In genomic region chr9:138042640-138043039, GRCh38 we compare ENCODE assay signal across 26 cellular contexts.
"Had no signal": no experiment of that assay in that cellular context is flagged by ENCODE, and none has a peak within 500 bp of the region (broad histone marks: within the 10 kb centered on the region; RNA-seq: fewer than 3 reads in every experiment).

No MANE protein-coding gene starts in this region.

- H3K27ac Mint-ChIP-seq: dendritic cell treated with granulocyte-macrophage colony-stimulating factor and Interleukin-4, amounts not matched to agents 40 ng/mL and 50 ng/mL, for 4 days; immature natural killer cell; mesothelial cell of epicardium; naive thymus-derived CD8-positive, alpha-beta T cell; T-cell had no signal

- H3K36me3 ChIP-seq: cardiac muscle cell, left ventricle myocardium inferior, ovary, right atrium auricular region, thyroid gland had no signal

- H3K9me3 Mint-ChIP-seq: dendritic cell treated with granulocyte-macrophage colony-stimulating factor and Interleukin-4, amounts not matched to agents 40 ng/mL and 50 ng/mL, for 4 days; mesothelial cell of epicardium; naive thymus-derived CD8-positive, alpha-beta T cell; T-cell had no signal

- H3K36me3 Mint-ChIP-seq: immature natural killer cell; mesothelial cell of epicardium; naive thymus-derived CD8-positive, alpha-beta T cell; T-cell had no signal

- H3K27ac ChIP-seq: body of pancreas, cardiac muscle cell, left ventricle myocardium inferior, ovary, psoas muscle, right atrium auricular region, thyroid gland, WERI-Rb-1 had no signal

- H3K9me3 ChIP-seq: body of pancreas, left ventricle myocardium inferior, ovary, psoas muscle, right atrium auricular region, thyroid gland had no signal

- H3K4me1 ChIP-seq: body of pancreas, psoas muscle, right atrium auricular region, thyroid gland had no signal

- DNase-seq: activated CD4-positive, alpha-beta T cell treated with anti-CD3 and anti-CD28 coated beads, Interleukin-2, amount 50 U/mL, for 1 hour; activated CD4-positive, CD25-positive, alpha-beta regulatory T cell treated with anti-CD3 and anti-CD28 coated beads, Interleukin-2, amount 50 U/mL, for 72 hours; activated gamma-delta T cell; activated naive CD4-positive, alpha-beta T cell treated with anti-CD3 and anti-CD28 coated beads, Interleukin-2, amount 50 U/mL, for 16 hours; anterior cingulate cortex; effector CD8-positive, alpha-beta T cell; foreskin melanocyte; immature natural killer cell; left ventricle myocardium inferior; mammary epithelial cell; stimulated activated CD4-positive, alpha-beta T cell treated with anti-CD3 and anti-CD28 coated beads, Interleukin-12 subunit alpha, Interleukin-12 subunit beta, amount 100 ng/mL, for 4 hours; stimulated activated CD4-positive, alpha-beta T cell treated with anti-CD3 and anti-CD28 coated beads, Interleukin-4, amount 100 ng/mL, for 4 hours; stimulated activated naive CD8-positive, alpha-beta T cell treated with anti-CD3 and anti-CD28 coated beads, Interleukin-15, Interleukin-2, amounts not matched to agents 100 U/mL and 50 U/mL, for 24 hours; substantia nigra; T-cell; thyroid gland; WERI-Rb-1 had no signal

- H3K4me3 ChIP-seq: body of pancreas, cardiac muscle cell, left ventricle myocardium inferior, ovary, psoas muscle, right atrium auricular region, thyroid gland had no signal

- ATAC-seq: body of pancreas; esophagus mucosa; naive thymus-derived CD8-positive, alpha-beta T cell; psoas muscle; stimulated activated naive CD8-positive, alpha-beta T cell treated with anti-CD3 and anti-CD28 coated beads, Interleukin-15, Interleukin-2, amounts not matched to agents 100 U/mL and 50 U/mL, for 24 hours; T-cell had no signal

- H3K27me3 ChIP-seq: body of pancreas, cardiac muscle cell, ovary, right atrium auricular region, thyroid gland had no signal
